Comparison of ENCODE assay signal across 27 cellular contexts in genomic region chr13:27360562-27360961, GRCh38.
"Had no signal": no experiment of that assay in that cellular context is flagged by ENCODE, and none has a peak within 500 bp of the region (broad histone marks: within the 10 kb centered on the region; RNA-seq: fewer than 3 reads in every experiment).

No MANE protein-coding gene starts in this region.

- H3K9me3 Mint-ChIP-seq: activated CD4-positive, alpha-beta memory T cell treated with anti-CD3 and anti-CD28 coated beads for 36 hours; activated CD4-positive, alpha-beta T cell treated with anti-CD3 and anti-CD28 coated beads, Interleukin-2, amount 10 ng/mL, durations not matched to agents 24 days and 14 days; activated naive CD8-positive, alpha-beta T cell treated with anti-CD3 and anti-CD28 coated beads, Interleukin-2, amount 10 ng/mL, durations not matched to agents 7 days and 5 days; activated T-cell treated with anti-CD3 and anti-CD28 coated beads, Interleukin-2, amount 50 U/mL, for 4 hours; activated T-helper 2 cell treated with anti-CD3 and anti-CD28 coated beads, Interferon-gamma antibody, Interleukin-2, Interleukin-4, amounts not matched to agents 10 μg/mL and 5 μg/mL and 100 μg/mL, durations not matched to agents 14 hours and 24 hours and 36 hours had no signal

- H3K27ac ChIP-seq: adrenal gland, breast epithelium, coronary artery, Peyer's patch, RWPE1, SJCRH30 had no signal

- ATAC-seq: activated T-cell treated with anti-CD3 and anti-CD28 coated beads, Interleukin-2, amount 50 U/mL, for 4 hours had no signal

- H3K4me3 Mint-ChIP-seq: activated CD4-positive, alpha-beta memory T cell treated with anti-CD3 and anti-CD28 coated beads for 36 hours; activated CD4-positive, alpha-beta T cell treated with anti-CD3 and anti-CD28 coated beads, Interleukin-2, amount 10 ng/mL, durations not matched to agents 24 days and 14 days; activated naive CD8-positive, alpha-beta T cell treated with anti-CD3 and anti-CD28 coated beads, Interleukin-2, amount 10 ng/mL, durations not matched to agents 7 days and 5 days; activated T-cell treated with anti-CD3 and anti-CD28 coated beads, Interleukin-2, amount 50 U/mL, for 4 hours had no signal

- H3K27me3 ChIP-seq: breast epithelium, Peyer's patch had no signal

- H3K9me3 ChIP-seq: adrenal gland, breast epithelium, Peyer's patch, SJCRH30, SK-N-SH had no signal

- H3K27ac Mint-ChIP-seq: activated CD4-positive, alpha-beta memory T cell treated with anti-CD3 and anti-CD28 coated beads for 36 hours; activated CD4-positive, alpha-beta T cell treated with anti-CD3 and anti-CD28 coated beads, Interleukin-2, amount 10 ng/mL, durations not matched to agents 24 days and 14 days; activated naive CD8-positive, alpha-beta T cell treated with anti-CD3 and anti-CD28 coated beads, Interleukin-2, amount 10 ng/mL, durations not matched to agents 7 days and 5 days; activated T-helper 2 cell treated with anti-CD3 and anti-CD28 coated beads, Interferon-gamma antibody, Interleukin-2, Interleukin-4, amounts not matched to agents 10 μg/mL and 5 μg/mL and 100 μg/mL, durations not matched to agents 14 hours and 24 hours and 36 hours had no signal

- H3K4me3 ChIP-seq: adrenal gland, breast epithelium, coronary artery, Peyer's patch, SJCRH30 had no signal

- H3K36me3 ChIP-seq: adrenal gland, breast epithelium, Peyer's patch, SJCRH30 had no signal

- DNase-seq: activated CD4-positive, alpha-beta memory T cell treated with anti-CD3 and anti-CD28 coated beads for 36 hours; activated CD4-positive, alpha-beta T cell treated with anti-CD3 and anti-CD28 coated beads, Interleukin-2, amount 10 ng/mL, durations not matched to agents 24 days and 14 days; activated CD4-positive, CD25-positive, alpha-beta regulatory T cell treated with anti-CD3 and anti-CD28 coated beads, Interleukin-2, amount 50 U/mL, for 72 hours; activated CD8-positive, alpha-beta memory T cell treated with anti-CD3 and anti-CD28 coated beads for 24 hours; activated naive CD4-positive, alpha-beta T cell treated with anti-CD3 and anti-CD28 coated beads, Interleukin-2, amount 50 U/mL, for 16 hours; activated naive CD8-positive, alpha-beta T cell treated with anti-CD3 and anti-CD28 coated beads, Interleukin-2, amount 10 ng/mL, durations not matched to agents 7 days and 5 days; activated T-cell treated with anti-CD3 and anti-CD28 coated beads, Interleukin-2, amount 50 U/mL, for 4 hours; adrenal gland; aorta; central memory CD4-positive, alpha-beta T cell; Kasumi-1; KBM-7; NCI-H1092; NCI-H1417; NCI-H1930; NCI-H2107; NCI-H446; NCI-H524; Peyer's patch; Right ventricle myocardium superior; SJCRH30; SK-N-SH; T-helper 1 cell had no signal

- H3K36me3 Mint-ChIP-seq: activated CD4-positive, alpha-beta memory T cell treated with anti-CD3 and anti-CD28 coated beads for 36 hours; activated naive CD8-positive, alpha-beta T cell treated with anti-CD3 and anti-CD28 coated beads, Interleukin-2, amount 10 ng/mL, durations not matched to agents 7 days and 5 days had no signal

- H3K9ac ChIP-seq: SK-N-SH had no signal

- H3K4me1 ChIP-seq: breast epithelium, SJCRH30 had no signal
